ENCODE assay signal across 16 cellular contexts in genomic region chr20:15333170-15333569, GRCh38.
DNase-seq lines count a peak whose midpoint lies in the region; ATAC-seq, FAIRE-seq and TF ChIP-seq lines count a peak whose summit lies in the region.
"Had no signal": no experiment of that assay in that cellular context is flagged by ENCODE, and none has a peak within 500 bp of the region (broad histone marks: within the 10 kb centered on the region; RNA-seq: fewer than 3 reads in every experiment).

No MANE protein-coding gene starts in this region.

- H3K27ac ChIP-seq in HepG2 (ENCODE audit: extremely low read length, insufficient read depth, low read length): no peak overlapping the region
- no peak overlapping the region for H3K27ac ChIP-seq in SK-N-SH (ENCODE audit: low read depth in 2 of 2, low read length in 1 of 2)
- H3K27ac ChIP-seq: hepatocyte, neutrophil, vagina had no signal

- H3K4me2 ChIP-seq in HepG2 (ENCODE audit: low read depth, low read length): no peak overlapping the region
- no peak overlapping the region for H3K4me2 ChIP-seq in SK-N-SH
- H3K4me2 ChIP-seq: hepatocyte had no signal

- H3K27ac Mint-ChIP-seq in activated T-helper 17 cell treated with anti-CD3 and anti-CD28 coated beads, Interleukin-2, amount 50 U/mL, for 72 hours: no peak overlapping the region
- H3K27ac Mint-ChIP-seq: T-helper 1 cell treated with Interleukin-12 subunit alpha and Interleukin-12 subunit beta and Interleukin-4 antibody, amounts not matched to agents 30 μg/mL and 1 μg/mL, for 36 hours had no signal

- H3K9ac ChIP-seq in HepG2 (ENCODE audit: insufficient read depth, low read depth, low read length) (no peak overlapping the region), SK-N-SH (no peak overlapping the region)

- ATAC-seq in GM19397 (IDR thresholded peaks at IDR 0.05; ENCODE audit: unreplicated experiment): peak; percentile 46
- ATAC-seq in HG02759 (IDR thresholded peaks at IDR 0.05; ENCODE audit: unreplicated experiment): peak; percentile 54
- peak; percentile 25 for ATAC-seq in HG03378 (IDR thresholded peaks at IDR 0.05; ENCODE audit: unreplicated experiment)
- ATAC-seq in HepG2: no peak
- ATAC-seq in activated T-helper 17 cell treated with anti-CD3 and anti-CD28 coated beads, Interleukin-2, amount 50 U/mL, for 72 hours (replicated peaks): no peak

- H3K4me1 ChIP-seq in HepG2 (ENCODE audit: insufficient read depth, low read length): no peaks in the 10 kb centered on the region
- no peaks in the 10 kb centered on the region for H3K4me1 ChIP-seq in SK-N-SH (ENCODE audit: control insufficient read depth in 1 of 2, insufficient read depth in 2 of 2, low read depth in 1 of 2, low read length in 1 of 2)
- H3K4me1 ChIP-seq: vagina had no signal

- H3K27me3 Mint-ChIP-seq in activated T-helper 17 cell treated with anti-CD3 and anti-CD28 coated beads, Interleukin-2, amount 50 U/mL, for 72 hours: no peaks in the 10 kb centered on the region

- H3K9me3 ChIP-seq in HepG2 (ENCODE audit: low read length) (peaks cover 71% of the 10 kb centered on the region), SK-N-SH (no peaks in the 10 kb centered on the region)
- H3K9me3 ChIP-seq: neutrophil, vagina had no signal

- CTCF ChIA-PET in HepG2 (lab: Yijun Ruan, JAX; ENCODE audit: low intra/inter-chr PET ratio, low total read pairs): no interaction called here
- CTCF ChIA-PET in SK-N-SH (lab: Yijun Ruan, JAX): no interaction called here

- H3K9me3 Mint-ChIP-seq in activated T-helper 17 cell treated with anti-CD3 and anti-CD28 coated beads, Interleukin-2, amount 50 U/mL, for 72 hours: peaks cover 23% of the 10 kb centered on the region

- no peaks in the 10 kb centered on the region for H3K36me3 Mint-ChIP-seq in activated T-helper 17 cell treated with anti-CD3 and anti-CD28 coated beads, Interleukin-2, amount 50 U/mL, for 72 hours (ENCODE audit: low read depth)

- TF ChIP-seq RAD21 in HepG2 (CRISPR knock-in tag; IDR thresholded peaks at IDR 0.05) (no peak), SK-N-SH (IDR thresholded peaks at IDR 0.05; ENCODE audit: low read length) (no peak)

- TF ChIP-seq EP300 in HepG2 (IDR thresholded peaks at IDR 0.05; ENCODE audit: low read depth in 2 of 2, low read length in 2 of 2): no peak
- TF ChIP-seq EP300 in HepG2 (CRISPR knock-in tag; IDR thresholded peaks at IDR 0.05; ENCODE audit: borderline replicate concordance): no peak
- no peak for TF ChIP-seq EP300 in SK-N-SH (IDR thresholded peaks at IDR 0.05; ENCODE audit: borderline replicate concordance in 1 of 2, low read depth in 1 of 2, low read length in 1 of 2)

- no TSS peak for BruUV-seq in HepG2 (replicated peaks; lab: Mats Ljungman, UMichigan)

- POLR2A ChIA-PET in HepG2 (lab: Yijun Ruan, JAX): no interaction called here
- POLR2A ChIA-PET in SK-N-SH (lab: Yijun Ruan, JAX): no interaction called here

- no peaks in the 10 kb centered on the region for H3F3A ChIP-seq in SK-N-SH (replicated peaks; ENCODE audit: insufficient read depth)

- WGBS in HepG2 (ENCODE audit: low lambda C conversion rate): 19% methylated on average over 4 of the region's 4 CpGs
- WGBS in SK-N-SH (ENCODE audit: low lambda C conversion rate): 58% methylated on average over 4 of the region's 4 CpGs

- H4K20me1 ChIP-seq in HepG2 (ENCODE audit: insufficient read depth, low read length) (no peaks in the 10 kb centered on the region), SK-N-SH (ENCODE audit: insufficient read depth) (no peaks in the 10 kb centered on the region)

- TF ChIP-seq POLR2A in GM12891 (IDR thresholded peaks at IDR 0.05; ENCODE audit: low read depth, low read length) (no peak), HepG2 (IDR thresholded peaks at IDR 0.05; ENCODE audit: insufficient read depth in 1 of 2, low read depth in 2 of 2, low read length in 2 of 2) (no peak)

- no peaks in the 10 kb centered on the region for H3K36me3 ChIP-seq in HepG2 (replicated peaks in 1 of 2; ENCODE audit: control insufficient read depth in 1 of 2, insufficient read depth in 2 of 2, low read length in 2 of 2)
- no peaks in the 10 kb centered on the region for H3K36me3 ChIP-seq in SK-N-SH (replicated peaks in 1 of 2; ENCODE audit: control insufficient read depth in 1 of 2, insufficient read depth in 2 of 2, low read length in 1 of 2)
- H3K36me3 ChIP-seq: neutrophil, vagina had no signal

- in situ Hi-C loops in HepG2 (cut with HindIII; ENCODE audit: extremely low pct_ligation_motif_present, low pct_unique_long_range_greater_than_20kb): no loop called here

- FAIRE-seq in GM12891 (lab: Jason Lieb, UNC): peak; percentile 41
- no peak for FAIRE-seq in HepG2 (lab: Jason Lieb, UNC)
- FAIRE-seq: bronchial epithelial cell had no signal

- no peak for TF ChIP-seq CTCF in HepG2 (CRISPR knock-in tag; IDR thresholded peaks at IDR 0.05)
- TF ChIP-seq CTCF in SK-N-SH (IDR thresholded peaks at IDR 0.05): no peak

- H3K4me1 Mint-ChIP-seq in activated T-helper 17 cell treated with anti-CD3 and anti-CD28 coated beads, Interleukin-2, amount 50 U/mL, for 72 hours: no peaks in the 10 kb centered on the region

- H3K27me3 ChIP-seq in HepG2 (ENCODE audit: control insufficient read depth in 1 of 2, insufficient read depth in 2 of 2, low read length in 2 of 2) (no peaks in the 10 kb centered on the region), SK-N-SH (ENCODE audit: insufficient read depth) (no peaks in the 10 kb centered on the region)
- H3K27me3 ChIP-seq: hepatocyte, neutrophil, vagina had no signal

- H3K79me2 ChIP-seq in HepG2 (ENCODE audit: insufficient read depth, low read length): no peaks in the 10 kb centered on the region
- H3K79me2 ChIP-seq in SK-N-SH (ENCODE audit: insufficient read depth): no peaks in the 10 kb centered on the region
- H3K79me2 ChIP-seq: hepatocyte had no signal

- DNase-seq in GM12891 (ENCODE audit: insufficient read length, low spot score) (no peak), activated T-cell treated with anti-CD3 and anti-CD28 coated beads for 4 hours (no peak), HepG2 (ENCODE audit: low spot score) (no peak), SK-N-SH (no peak)
- DNase-seq: activated CD4-positive, alpha-beta T cell treated with anti-CD3 and anti-CD28 coated beads, Interleukin-2, amount 50 U/mL, for 48 hours; activated effector memory CD4-positive, alpha-beta T cell treated with Interleukin-2 at 50 U/mL for 16 hours; NCI-H226 had no signal

- intact Hi-C loops in HepG2 (cut with micrococcal nuclease; ENCODE audit: unreplicated experiment): no loop called here

- H3K4me3 ChIP-seq in HepG2 (replicated peaks in 1 of 3; ENCODE audit: insufficient read depth in 1 of 3, low read depth in 2 of 3, low read length in 3 of 3) (no peak overlapping the region), SK-N-SH (ENCODE audit: low read depth in 2 of 2, low read length in 1 of 2) (no peak overlapping the region)
- H3K4me3 ChIP-seq: hepatocyte, vagina had no signal

- H2AFZ ChIP-seq in HepG2 (ENCODE audit: low read length): no peak overlapping the region
- H2AFZ ChIP-seq in SK-N-SH (ENCODE audit: low read depth): no peak overlapping the region
- H2AFZ ChIP-seq: hepatocyte had no signal

- H3K9me2 ChIP-seq in SK-N-SH: no peaks in the 10 kb centered on the region

- H3K4me3 Mint-ChIP-seq in activated T-helper 17 cell treated with anti-CD3 and anti-CD28 coated beads, Interleukin-2, amount 50 U/mL, for 72 hours: no peak overlapping the region
- H3K4me3 Mint-ChIP-seq: T-helper 1 cell treated with Interleukin-12 subunit alpha and Interleukin-12 subunit beta and Interleukin-4 antibody, amounts not matched to agents 30 μg/mL and 1 μg/mL, for 36 hours had no signal

TF ChIP-seq in GM12891, 5 proteins besides CTCF, POLR2A, EP300 and RAD21:
- TF ChIP-seq PAX5 (IDR thresholded peaks at IDR 0.05; ENCODE audit: insufficient read depth, low read length, severe bottlenecking) (no peak), POLR2AphosphoS5 (IDR thresholded peaks at IDR 0.05; ENCODE audit: low read depth, low read length) (no peak), POU2F2 (IDR thresholded peaks at IDR 0.05; ENCODE audit: low read depth, low read length) (no peak), SPI1 (IDR thresholded peaks at IDR 0.05; ENCODE audit: low read depth, low read length) (peak; percentile 61)
TF ChIP-seq in GM12891: peak in this region for 1.

TF ChIP-seq in HepG2, 621 proteins besides CTCF, POLR2A, EP300 and RAD21 (continues in another document):
- TF ChIP-seq ZNF672 (CRISPR knock-in tag; IDR thresholded peaks at IDR 0.05): no peak
- no peak for TF ChIP-seq EZH2 (conservative IDR thresholded peaks at IDR 0.05; ENCODE audit: low read depth, low read length)
- no peak for TF ChIP-seq TGIF2 (CRISPR knock-in tag; IDR thresholded peaks at IDR 0.05)
- TF ChIP-seq ATAD3A (CRISPR knock-in tag; IDR thresholded peaks at IDR 0.05): no peak
- TF ChIP-seq ZSCAN21 (CRISPR knock-in tag; IDR thresholded peaks at IDR 0.05; ENCODE audit: borderline replicate concordance): no peak
- no peak for TF ChIP-seq FOXO4 (CRISPR knock-in tag; conservative IDR thresholded peaks at IDR 0.05)

TF ChIP-seq in SK-N-SH, 30 proteins besides CTCF, POLR2A, EP300 and RAD21 (continues in another document):
- TF ChIP-seq RXRA (IDR thresholded peaks at IDR 0.05; ENCODE audit: borderline replicate concordance, low read depth) (no peak), IRF3 (IDR thresholded peaks at IDR 0.05; ENCODE audit: low read depth, low read length) (no peak), RCOR1 (IDR thresholded peaks at IDR 0.05; ENCODE audit: low read length) (no peak), GATA2 (CRISPR knock-in tag; IDR thresholded peaks at IDR 0.05) (no peak), SMC3 (IDR thresholded peaks at IDR 0.05; ENCODE audit: low read depth, low read length) (no peak), GABPA (IDR thresholded peaks at IDR 0.05; ENCODE audit: low read depth) (no peak)

Comparison
In these comparisons a context has a peak if more than half of its experiments do, and no peak if none do; other contexts are left out.
1. ATAC-seq: peak in GM19397 (single experiment), HG02759 (single experiment) and HG03378 (single experiment); none in HepG2 (single experiment) and activated T-helper 17 cell treated with anti-CD3 and anti-CD28 coated beads, Interleukin-2, amount 50 U/mL, for 72 hours (single experiment).